Comparison of ENCODE assay signal across 1 cellular context in the genomic region with DNA sequence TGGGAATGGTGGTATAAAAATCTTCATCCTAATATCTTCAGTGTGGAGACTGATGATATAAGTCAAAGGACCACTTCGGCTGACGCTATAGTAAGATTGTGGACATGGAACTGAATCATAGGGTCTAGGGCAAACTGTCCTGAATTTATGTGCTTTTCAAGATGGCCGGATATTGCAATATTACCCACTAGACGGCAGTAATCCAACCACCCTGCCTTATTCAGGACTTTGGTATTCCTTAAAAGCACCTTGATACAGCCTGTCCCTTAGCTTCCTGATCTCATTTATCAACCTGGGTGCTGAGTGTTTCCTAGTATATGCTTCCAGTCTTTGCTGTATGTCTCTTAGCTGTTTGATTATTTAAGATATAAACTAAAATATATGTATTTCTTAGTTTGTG.
TF ChIP-seq lines count a peak whose summit lies in the region.

No MANE protein-coding gene starts in this region.

TF ChIP-seq in SK-N-SH, 30 proteins besides CTCF, POLR2A, EP300 and RAD21 (continued from another document):
- TF ChIP-seq PBX3 (IDR thresholded peaks at IDR 0.05) (no peak), EZH2phosphoT487 (IDR thresholded peaks at IDR 0.05; ENCODE audit: borderline replicate concordance, low read depth) (no peak), IRF3 (IDR thresholded peaks at IDR 0.05; ENCODE audit: low read depth, low read length) (no peak), GATA2 (CRISPR knock-in tag; IDR thresholded peaks at IDR 0.05) (no peak)
- TF ChIP-seq, protein P1, sequence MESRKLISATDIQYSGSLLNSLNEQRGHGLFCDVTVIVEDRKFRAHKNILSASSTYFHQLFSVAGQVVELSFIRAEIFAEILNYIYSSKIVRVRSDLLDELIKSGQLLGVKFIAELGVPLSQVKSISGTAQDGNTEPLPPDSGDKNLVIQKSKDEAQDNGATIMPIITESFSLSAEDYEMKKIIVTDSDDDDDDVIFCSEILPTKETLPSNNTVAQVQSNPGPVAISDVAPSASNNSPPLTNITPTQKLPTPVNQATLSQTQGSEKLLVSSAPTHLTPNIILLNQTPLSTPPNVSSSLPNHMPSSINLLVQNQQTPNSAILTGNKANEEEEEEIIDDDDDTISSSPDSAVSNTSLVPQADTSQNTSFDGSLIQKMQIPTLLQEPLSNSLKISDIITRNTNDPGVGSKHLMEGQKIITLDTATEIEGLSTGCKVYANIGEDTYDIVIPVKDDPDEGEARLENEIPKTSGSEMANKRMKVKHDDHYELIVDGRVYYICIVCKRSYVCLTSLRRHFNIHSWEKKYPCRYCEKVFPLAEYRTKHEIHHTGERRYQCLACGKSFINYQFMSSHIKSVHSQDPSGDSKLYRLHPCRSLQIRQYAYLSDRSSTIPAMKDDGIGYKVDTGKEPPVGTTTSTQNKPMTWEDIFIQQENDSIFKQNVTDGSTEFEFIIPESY (IDR thresholded peaks at IDR 0.05; ENCODE audit: borderline replicate concordance, low read depth) = no peak
